In genomic region chr9:79477955-79478751, GRCh38 we compare ENCODE assay signal across 9 cellular contexts.
A peak's percentile ranks its signal among the peaks of the same experiment; 100 is the strongest.
DNase-seq lines count a peak whose midpoint lies in the region; ATAC-seq, FAIRE-seq and TF ChIP-seq lines count a peak whose summit lies in the region.
"Had no signal": no experiment of that assay in that cellular context is flagged by ENCODE, and none has a peak within 500 bp of the region (broad histone marks: within the 10 kb centered on the region; RNA-seq: fewer than 3 reads in every experiment).

No MANE protein-coding gene starts in this region.

- DNase-seq in A549 (ENCODE audit: low read depth in 1 of 2, low spot score in 1 of 2): peak in 1 of 2 experiments; percentile 19
- DNase-seq in T-helper 17 cell: no peak
- DNase-seq in fibroblast of peridontal ligament (ENCODE audit: extremely low read depth): peak; percentile 45
- peak; percentile 3 for DNase-seq in stimulated activated CD4-positive, alpha-beta T cell treated with anti-CD3 and anti-CD28 coated beads, Interleukin-4, amount 100 ng/mL, for 24 hours
- no peak for DNase-seq in NCI-H774 (lab: John Stamatoyannopoulos, UW)

- no peaks in the 10 kb centered on the region for H3K4me1 Mint-ChIP-seq in T-helper 17 cell

- no peak overlapping the region for H3K4me2 ChIP-seq in A549

- FAIRE-seq in A549 (lab: Jason Lieb, UNC): peak; percentile 7

- CTCF ChIA-PET in A549 (lab: Yijun Ruan, JAX): interaction anchor here (0.5 to 1.0 kb wide), 3 partner anchors 9 to 597 kb away, joined by 3 to 4 read pairs (median 3); no protein-coding TSS in a partner anchor

- H3K27me3 Mint-ChIP-seq in T-helper 17 cell: no peaks in the 10 kb centered on the region

- ATAC-seq in A549: peak in 1 of 2 experiments; percentile 57; a peak in 2 of 6 replicates
- ATAC-seq in HG03064 (IDR thresholded peaks at IDR 0.05; ENCODE audit: low read depth, unreplicated experiment): peak; percentile 68
- ATAC-seq in T-helper 17 cell: peak; percentile 32
- no peak for ATAC-seq in HG03025 (IDR thresholded peaks at IDR 0.05; ENCODE audit: low FRiP score, unreplicated experiment)

- no peak overlapping the region for H3K27ac ChIP-seq in A549

- no peaks in the 10 kb centered on the region for H3K9me3 ChIP-seq in A549
- H3K9me3 ChIP-seq in T-helper 17 cell (ENCODE audit: control insufficient read depth, low read length, poor library complexity, severe bottlenecking): no peaks in the 10 kb centered on the region

- WGBS in A549 (ENCODE audit: missing lambda C conversion rate): 79% methylated on average over 5 of the region's 5 CpGs

- H3K4me3 Mint-ChIP-seq in T-helper 17 cell: no peak overlapping the region

- TF ChIP-seq CTCF in A549 (IDR thresholded peaks at IDR 0.05) (peak; percentile 8; the same call in 1 of the 3 replicates), GM12874 (IDR thresholded peaks at IDR 0.05; ENCODE audit: insufficient read depth, low read depth, low read length) (peak; percentile 49)

- H3K36me3 Mint-ChIP-seq in T-helper 17 cell (ENCODE audit: low read depth): no peaks in the 10 kb centered on the region

- TF ChIP-seq POLR2A in A549 (IDR thresholded peaks at IDR 0.05; ENCODE audit: low read length): no peak

- TF ChIP-seq RAD21 in A549 (conservative IDR thresholded peaks at IDR 0.05 in 1 of 2, IDR thresholded peaks at IDR 0.05 in 1 of 2): peak; percentile 14 to 29; a peak in 2 of 5 replicates

- POLR2A ChIA-PET in A549 (lab: Yijun Ruan, JAX): no interaction called here

- H3K4me1 ChIP-seq in A549: peaks cover 8% of the 10 kb centered on the region; the same call in 1 of the 3 replicates
- H3K4me1 ChIP-seq: HAP-1 had no signal

- H3K27ac Mint-ChIP-seq in T-helper 17 cell: no peak overlapping the region

- no peak overlapping the region for H3K4me3 ChIP-seq in A549
- H3K4me3 ChIP-seq: HAP-1 had no signal

- TF ChIP-seq EP300 in A549 (IDR thresholded peaks at IDR 0.05): no peak

TF ChIP-seq in A549, 52 proteins besides CTCF, POLR2A, EP300 and RAD21:
- TF ChIP-seq MAFK (IDR thresholded peaks at IDR 0.05; ENCODE audit: partially characterized antibody) (no peak), HOXB5 (CRISPR knock-in tag; IDR thresholded peaks at IDR 0.05) (no peak), ELK1 (IDR thresholded peaks at IDR 0.05; ENCODE audit: low read depth, low read length) (no peak), BCL3 (IDR thresholded peaks at IDR 0.05) (no peak), ATOH8 (CRISPR knock-in tag; IDR thresholded peaks at IDR 0.05; ENCODE audit: low read depth) (no peak), NPAS2 (CRISPR knock-in tag; IDR thresholded peaks at IDR 0.05; ENCODE audit: borderline replicate concordance) (no peak), FOSL2 (IDR thresholded peaks at IDR 0.05) (no peak), FOSL2 (CRISPR knock-in tag; IDR thresholded peaks at IDR 0.05) (no peak), TP53 (CRISPR knock-in tag; IDR thresholded peaks at IDR 0.05) (no peak), ZC3H11A (IDR thresholded peaks at IDR 0.05) (no peak), MYC (IDR thresholded peaks at IDR 0.05; ENCODE audit: borderline replicate concordance, low read length) (no peak), HDAC2 (IDR thresholded peaks at IDR 0.05) (no peak), CHD2 (IDR thresholded peaks at IDR 0.05; ENCODE audit: low read length, partially characterized antibody) (no peak), POLR2AphosphoS2 (conservative IDR thresholded peaks at IDR 0.05; ENCODE audit: low read length) (no peak)
- TF ChIP-seq, protein P1, sequence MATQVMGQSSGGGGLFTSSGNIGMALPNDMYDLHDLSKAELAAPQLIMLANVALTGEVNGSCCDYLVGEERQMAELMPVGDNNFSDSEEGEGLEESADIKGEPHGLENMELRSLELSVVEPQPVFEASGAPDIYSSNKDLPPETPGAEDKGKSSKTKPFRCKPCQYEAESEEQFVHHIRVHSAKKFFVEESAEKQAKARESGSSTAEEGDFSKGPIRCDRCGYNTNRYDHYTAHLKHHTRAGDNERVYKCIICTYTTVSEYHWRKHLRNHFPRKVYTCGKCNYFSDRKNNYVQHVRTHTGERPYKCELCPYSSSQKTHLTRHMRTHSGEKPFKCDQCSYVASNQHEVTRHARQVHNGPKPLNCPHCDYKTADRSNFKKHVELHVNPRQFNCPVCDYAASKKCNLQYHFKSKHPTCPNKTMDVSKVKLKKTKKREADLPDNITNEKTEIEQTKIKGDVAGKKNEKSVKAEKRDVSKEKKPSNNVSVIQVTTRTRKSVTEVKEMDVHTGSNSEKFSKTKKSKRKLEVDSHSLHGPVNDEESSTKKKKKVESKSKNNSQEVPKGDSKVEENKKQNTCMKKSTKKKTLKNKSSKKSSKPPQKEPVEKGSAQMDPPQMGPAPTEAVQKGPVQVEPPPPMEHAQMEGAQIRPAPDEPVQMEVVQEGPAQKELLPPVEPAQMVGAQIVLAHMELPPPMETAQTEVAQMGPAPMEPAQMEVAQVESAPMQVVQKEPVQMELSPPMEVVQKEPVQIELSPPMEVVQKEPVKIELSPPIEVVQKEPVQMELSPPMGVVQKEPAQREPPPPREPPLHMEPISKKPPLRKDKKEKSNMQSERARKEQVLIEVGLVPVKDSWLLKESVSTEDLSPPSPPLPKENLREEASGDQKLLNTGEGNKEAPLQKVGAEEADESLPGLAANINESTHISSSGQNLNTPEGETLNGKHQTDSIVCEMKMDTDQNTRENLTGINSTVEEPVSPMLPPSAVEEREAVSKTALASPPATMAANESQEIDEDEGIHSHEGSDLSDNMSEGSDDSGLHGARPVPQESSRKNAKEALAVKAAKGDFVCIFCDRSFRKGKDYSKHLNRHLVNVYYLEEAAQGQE (IDR thresholded peaks at IDR 0.05): no peak

Comparison
In these comparisons a context has a peak if more than half of its experiments do, and no peak if none do; other contexts are left out.
1. DNase-seq: peak in fibroblast of peridontal ligament (single experiment) and stimulated activated CD4-positive, alpha-beta T cell treated with anti-CD3 and anti-CD28 coated beads, Interleukin-4, amount 100 ng/mL, for 24 hours (single experiment); none in T-helper 17 cell (0 of 3) and NCI-H774 (single experiment).